In the genomic region with DNA sequence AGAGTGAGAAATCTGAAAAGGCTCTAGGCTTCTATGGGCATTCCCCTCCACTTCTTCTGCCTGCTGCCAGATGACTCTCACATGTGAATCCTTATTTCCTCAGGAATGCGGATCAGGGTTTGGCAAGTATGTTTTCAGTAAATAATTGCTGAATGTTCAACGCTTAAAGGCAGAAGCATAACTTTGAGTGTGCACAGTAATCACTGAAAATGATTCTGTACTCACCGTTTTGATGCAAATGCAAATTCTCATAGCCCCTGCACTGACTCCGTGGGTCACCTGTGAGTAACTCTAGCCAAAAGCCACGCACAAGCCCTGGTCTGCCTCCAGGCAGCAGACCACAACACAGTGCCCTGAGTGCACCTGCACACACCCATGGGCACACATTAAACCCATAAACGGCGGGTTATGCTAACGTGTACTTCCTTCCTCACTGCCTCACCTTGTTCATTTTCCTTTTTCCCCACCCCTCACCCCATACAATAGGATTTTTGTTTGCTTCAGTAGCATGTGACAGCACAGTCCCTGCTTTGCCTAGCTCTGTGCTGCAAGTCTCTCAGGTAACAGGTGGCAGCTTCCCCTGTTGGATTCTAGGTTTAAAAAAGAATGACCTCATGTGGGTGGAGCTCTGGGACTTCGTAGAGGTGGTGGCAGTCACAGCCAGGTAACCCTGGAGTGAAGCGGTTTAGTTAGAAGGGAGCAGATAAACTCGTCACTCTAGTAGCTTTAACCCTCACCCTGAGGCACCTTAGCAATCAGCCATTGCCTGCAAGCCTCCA, we compare ENCODE assay signal across 9 cellular contexts. TPM values are rescaled to one million over a fixed set of nuclear protein-coding genes. Genes with fewer than 3 reads are reported as not detected.
A peak's percentile ranks its signal among the peaks of the same experiment; 100 is the strongest.
DNase-seq lines count a peak whose midpoint lies in the region; ATAC-seq and TF ChIP-seq lines count a peak whose summit lies in the region.
"Had no signal": no experiment of that assay in that cellular context is flagged by ENCODE, and none has a peak within 500 bp of the region (broad histone marks: within the 10 kb centered on the region; RNA-seq: fewer than 3 reads in every experiment).

A gene with protein sequence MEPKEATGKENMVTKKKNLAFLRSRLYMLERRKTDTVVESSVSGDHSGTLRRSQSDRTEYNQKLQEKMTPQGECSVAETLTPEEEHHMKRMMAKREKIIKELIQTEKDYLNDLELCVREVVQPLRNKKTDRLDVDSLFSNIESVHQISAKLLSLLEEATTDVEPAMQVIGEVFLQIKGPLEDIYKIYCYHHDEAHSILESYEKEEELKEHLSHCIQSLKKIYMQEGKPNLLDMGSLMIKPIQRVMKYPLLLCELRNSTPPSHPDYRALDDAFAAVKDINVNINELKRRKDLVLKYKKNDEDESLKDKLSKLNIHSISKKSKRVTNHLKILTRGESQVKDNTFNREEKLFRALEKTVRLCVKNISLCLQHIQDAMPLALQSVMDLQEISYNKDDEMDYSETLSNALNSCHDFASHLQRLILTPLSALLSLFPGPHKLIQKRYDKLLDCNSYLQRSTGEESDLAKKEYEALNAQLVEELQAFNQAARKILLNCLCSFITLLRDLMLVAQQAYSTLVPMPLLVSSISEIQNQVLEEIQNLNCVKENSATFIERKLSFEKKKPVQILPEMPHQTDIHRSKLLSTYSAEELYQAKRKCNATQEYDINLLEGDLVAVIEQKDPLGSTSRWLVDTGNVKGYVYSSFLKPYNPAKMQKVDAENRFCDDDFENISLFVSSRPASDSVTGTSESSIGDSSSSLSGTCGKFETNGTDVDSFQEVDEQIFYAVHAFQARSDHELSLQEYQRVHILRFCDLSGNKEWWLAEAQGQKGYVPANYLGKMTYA (plus strand): TSS at position 653 of the 779 bp plus-strand sequence. CDS start 146 bp downstream, outside the sequence.

- POLR2A ChIA-PET in HEK293 (lab: Yijun Ruan, JAX): no interaction called here

- no peak for TF ChIP-seq CTCF in HEK293 (tag by site-specific recombination; IDR thresholded peaks at IDR 0.05)

- no peaks in the 10 kb centered on the region for H3K9me3 ChIP-seq in HEK293 (ENCODE audit: control insufficient read depth, insufficient read depth, low read depth, low read length)

- no peak within 1 kb of the TSS for H3K4me3 ChIP-seq in HEK293 (ENCODE audit: low read depth, low read length)

- DNase-seq in NCI-H748 treated with DMSO at 0.1 percent for 48 hours (lab: John Stamatoyannopoulos, UW): peak; percentile 91
- DNase-seq in fibroblast of gingiva (ENCODE audit: low read depth): peak; percentile 13
- no peak for DNase-seq in sciatic nerve (ENCODE audit: low spot score)
- DNase-seq in NCI-H1694 treated with DMSO at 0.1 percent for 48 hours (lab: John Stamatoyannopoulos, UW): no peak
- no peak for DNase-seq in NCI-H1930 (lab: John Stamatoyannopoulos, UW)
- DNase-seq: activated CD4-positive, CD25-positive, alpha-beta regulatory T cell treated with anti-CD3 and anti-CD28 coated beads, Interleukin-2, amount 50 U/mL, for 72 hours had no signal

- ATAC-seq in sciatic nerve: peak; percentile 46
- ATAC-seq in HG03175 (IDR thresholded peaks at IDR 0.05; ENCODE audit: unreplicated experiment): no peak
- ATAC-seq in HG03439 (IDR thresholded peaks at IDR 0.05; ENCODE audit: unreplicated experiment): no peak

- intact Hi-C loops in sciatic nerve (cut with DNase I): no loop called here

- H3K36me3 ChIP-seq in HEK293 (ENCODE audit: control insufficient read depth in 2 of 2, insufficient read depth in 1 of 2, low read length in 2 of 2): no peaks in the 10 kb centered on the region

- no peaks in the 10 kb centered on the region; the same call in 1 of the 2 replicates for H3K4me1 ChIP-seq in HEK293 (ENCODE audit: control insufficient read depth, insufficient read depth, low read length)

- CTCF ChIA-PET in HEK293 (lab: Yijun Ruan, JAX): interaction anchor here (0.6 kb wide), 1 partner anchor 55 kb away, joined by 3 read pairs; no protein-coding TSS in a partner anchor

- H3K27ac ChIP-seq in HEK293 (ENCODE audit: extremely low read depth, low read depth, low read length): no peak within 1 kb of the TSS

TF ChIP-seq in HEK293, 187 proteins besides CTCF, POLR2A, EP300 and RAD21:
- TF ChIP-seq ZNF2 (tag by site-specific recombination; IDR thresholded peaks at IDR 0.05): no peak
- peak; percentile 95 for TF ChIP-seq SCRT2 (tag by site-specific recombination; IDR thresholded peaks at IDR 0.05)
- TF ChIP-seq SCRT1 (tag by site-specific recombination; IDR thresholded peaks at IDR 0.05; ENCODE audit: borderline replicate concordance): 0 out of 2 replicates have a peak, but pooled peaks have one; percentile 30

RNA-seq across cellular contexts. Expression of the gene that starts here (rescaled TPM):
- 0.40 TPM for total RNA-seq in sciatic nerve

Comparison
In these comparisons a context has a peak if more than half of its experiments do, and no peak if none do; other contexts are left out.
1. Peak in ATAC-seq in sciatic nerve; RNA of the gene not detected or under 1 TPM.
2. DNase-seq: peak in NCI-H748 treated with DMSO at 0.1 percent for 48 hours (single experiment) and fibroblast of gingiva (single experiment); none in sciatic nerve (single experiment), NCI-H1694 treated with DMSO at 0.1 percent for 48 hours (single experiment) and NCI-H1930 (0 of 2).